ENCODE assay signal across 14 cellular contexts in genomic region chr2:128380061-128380889, GRCh38.
A peak's percentile ranks its signal among the peaks of the same experiment; 100 is the strongest.
DNase-seq lines count a peak whose midpoint lies in the region; ATAC-seq and TF ChIP-seq lines count a peak whose summit lies in the region.
"Had no signal": no experiment of that assay in that cellular context is flagged by ENCODE, and none has a peak within 500 bp of the region (broad histone marks: within the 10 kb centered on the region; RNA-seq: fewer than 3 reads in every experiment).

No MANE protein-coding gene starts in this region.

- no peaks in the 10 kb centered on the region for H3K4me1 Mint-ChIP-seq in activated CD4-positive, alpha-beta memory T cell treated with anti-CD3 and anti-CD28 coated beads for 36 hours (ENCODE audit: low read depth)

- H3K27me3 Mint-ChIP-seq in activated CD4-positive, alpha-beta memory T cell treated with anti-CD3 and anti-CD28 coated beads for 36 hours: peaks cover 1% of the 10 kb centered on the region
- H3K27me3 Mint-ChIP-seq: CD4-positive, alpha-beta T cell had no signal

- no peak overlapping the region for H3K4me3 Mint-ChIP-seq in activated CD4-positive, alpha-beta memory T cell treated with anti-CD3 and anti-CD28 coated beads for 36 hours
- H3K4me3 Mint-ChIP-seq: brain; CD4-positive, alpha-beta T cell had no signal

- H3K9me3 ChIP-seq in BLaER1 treated with 17β-estradiol and CSF1 and Interleukin-3, amounts not matched to agents 10 nM and 100 nM (replicated peaks in 1 of 11): peaks cover 0 to 6% (median 0%) of the 10 kb centered on the region in 11 experiments; a peak in 1 of 22 replicates
- H3K9me3 ChIP-seq in left lung: no peaks in the 10 kb centered on the region

- ATAC-seq in left lung (no peak), sciatic nerve (no peak)

- H3K9ac ChIP-seq in BLaER1 treated with 17β-estradiol and CSF1 and Interleukin-3, amounts not matched to agents 10 nM and 100 nM: no peak overlapping the region; a peak in 1 of 22 replicates

- H4K20me1 ChIP-seq in BLaER1 treated with 17β-estradiol and CSF1 and Interleukin-3, amounts not matched to agents 10 nM and 100 nM: no peaks in the 10 kb centered on the region

- peak overlapping the region in 6 of 11 experiments; percentile 6 to 34 (median 23); a peak in 8 of 22 replicates for H3K4me2 ChIP-seq in BLaER1 treated with 17β-estradiol and CSF1 and Interleukin-3, amounts not matched to agents 10 nM and 100 nM

- H3K4me3 ChIP-seq in BLaER1 treated with 17β-estradiol and CSF1 and Interleukin-3, amounts not matched to agents 10 nM and 100 nM: no peak overlapping the region
- H3K4me3 ChIP-seq in left lung: no peak overlapping the region

- no peak overlapping the region for H3K27ac Mint-ChIP-seq in activated CD4-positive, alpha-beta memory T cell treated with anti-CD3 and anti-CD28 coated beads for 36 hours
- H3K27ac Mint-ChIP-seq: CD4-positive, alpha-beta T cell had no signal

- DNase-seq in RWPE1 (ENCODE audit: low spot score) (no peak), left lung (peak; percentile 34 to 64), sciatic nerve (ENCODE audit: low spot score) (peak; percentile 51), DMS53 treated with DMSO at 0.1 percent for 48 hours (lab: John Stamatoyannopoulos, UW; ENCODE audit: unreplicated experiment) (no peak), midbrain (lab: John Stamatoyannopoulos, UW) (no peak)
- DNase-seq in activated CD4-positive, alpha-beta T cell treated with anti-CD3 and anti-CD28 coated beads for 1 hour: no peak
- DNase-seq in activated CD4-positive, alpha-beta memory T cell treated with anti-CD3 and anti-CD28 coated beads for 36 hours: no peak
- DNase-seq: activated CD4-positive, alpha-beta T cell treated with anti-CD3 and anti-CD28 coated beads, Interleukin-2, amount 50 U/mL, for 4 hours; activated naive CD4-positive, alpha-beta T cell treated with anti-CD3 and anti-CD28 coated beads, Interleukin-2, amount 50 U/mL, for 16 hours; NCI-H1436; stimulated activated CD4-positive, alpha-beta T cell treated with anti-CD3 and anti-CD28 coated beads, Interleukin-12 subunit alpha, Interleukin-12 subunit beta, amount 100 ng/mL, for 4 hours had no signal

- peaks cover 0 to 32% (median 20%) of the 10 kb centered on the region in 10 experiments; a peak in 12 of 20 replicates for H3K4me1 ChIP-seq in BLaER1 treated with 17β-estradiol and CSF1 and Interleukin-3, amounts not matched to agents 10 nM and 100 nM
- peaks cover 9 to 33% of the 10 kb centered on the region in 2 donors for H3K4me1 ChIP-seq in left lung

- CTCF ChIA-PET in RWPE1 (lab: Yijun Ruan, JAX): interaction anchor here (0.6 kb wide), 1 partner anchor 101 kb away, joined by 3 read pairs; no protein-coding TSS in a partner anchor
- CTCF ChIA-PET in activated CD4-positive, alpha-beta memory T cell treated with anti-CD3 and anti-CD28 coated beads for 36 hours (lab: Charles Lee): no interaction called here

- TF ChIP-seq CTCF in RWPE1 (conservative IDR thresholded peaks at IDR 0.05; ENCODE audit: low read depth) (no peak), left lung (IDR thresholded peaks at IDR 0.05) (no peak)

- intact Hi-C loops in left lung (cut with DNase I) (no loop called here), sciatic nerve (cut with DNase I) (no loop called here)
- intact Hi-C loops in activated CD4-positive, alpha-beta memory T cell treated with anti-CD3 and anti-CD28 coated beads for 36 hours (cut with micrococcal nuclease): no loop called here

- no peak overlapping the region for H3K27ac ChIP-seq in BLaER1 treated with 17β-estradiol and CSF1 and Interleukin-3, amounts not matched to agents 10 nM and 100 nM
- H3K27ac ChIP-seq in RWPE1: peak overlapping the region; percentile 84
- H3K27ac ChIP-seq in left lung: peak overlapping the region in 1 of 2 donors; percentile 57

- H3K9me3 Mint-ChIP-seq in activated CD4-positive, alpha-beta memory T cell treated with anti-CD3 and anti-CD28 coated beads for 36 hours: no peaks in the 10 kb centered on the region
- H3K9me3 Mint-ChIP-seq: CD4-positive, alpha-beta T cell had no signal

- no peaks in the 10 kb centered on the region for H3K36me3 ChIP-seq in BLaER1 treated with 17β-estradiol and CSF1 and Interleukin-3, amounts not matched to agents 10 nM and 100 nM
- no peaks in the 10 kb centered on the region for H3K36me3 ChIP-seq in left lung

- POLR2A ChIA-PET in RWPE1 (lab: Yijun Ruan, JAX; ENCODE audit: low non-redundant PET): no interaction called here
- POLR2A ChIA-PET in activated CD4-positive, alpha-beta memory T cell treated with anti-CD3 and anti-CD28 coated beads for 36 hours (lab: Charles Lee): no interaction called here

- no peaks in the 10 kb centered on the region for H3K36me3 Mint-ChIP-seq in activated CD4-positive, alpha-beta memory T cell treated with anti-CD3 and anti-CD28 coated beads for 36 hours
- H3K36me3 Mint-ChIP-seq: brain had no signal

- H3K27me3 ChIP-seq in BLaER1 treated with 17β-estradiol and CSF1 and Interleukin-3, amounts not matched to agents 10 nM and 100 nM: peaks cover 0 to 5% (median 0%) of the 10 kb centered on the region in 11 experiments; a peak in 2 of 22 replicates
- H3K27me3 ChIP-seq in left lung: no peaks in the 10 kb centered on the region

Comparison
In these comparisons a context has a peak if more than half of its experiments do, and no peak if none do; other contexts are left out.
1. DNase-seq: peak in left lung (2 of 2) and sciatic nerve (single experiment); none in RWPE1 (single experiment), activated CD4-positive, alpha-beta T cell treated with anti-CD3 and anti-CD28 coated beads for 1 hour (single experiment), activated CD4-positive, alpha-beta memory T cell treated with anti-CD3 and anti-CD28 coated beads for 36 hours (single experiment), DMS53 treated with DMSO at 0.1 percent for 48 hours (single experiment) and midbrain (single experiment).